8 cellular contexts compared by ENCODE assay signal in the genomic region with DNA sequence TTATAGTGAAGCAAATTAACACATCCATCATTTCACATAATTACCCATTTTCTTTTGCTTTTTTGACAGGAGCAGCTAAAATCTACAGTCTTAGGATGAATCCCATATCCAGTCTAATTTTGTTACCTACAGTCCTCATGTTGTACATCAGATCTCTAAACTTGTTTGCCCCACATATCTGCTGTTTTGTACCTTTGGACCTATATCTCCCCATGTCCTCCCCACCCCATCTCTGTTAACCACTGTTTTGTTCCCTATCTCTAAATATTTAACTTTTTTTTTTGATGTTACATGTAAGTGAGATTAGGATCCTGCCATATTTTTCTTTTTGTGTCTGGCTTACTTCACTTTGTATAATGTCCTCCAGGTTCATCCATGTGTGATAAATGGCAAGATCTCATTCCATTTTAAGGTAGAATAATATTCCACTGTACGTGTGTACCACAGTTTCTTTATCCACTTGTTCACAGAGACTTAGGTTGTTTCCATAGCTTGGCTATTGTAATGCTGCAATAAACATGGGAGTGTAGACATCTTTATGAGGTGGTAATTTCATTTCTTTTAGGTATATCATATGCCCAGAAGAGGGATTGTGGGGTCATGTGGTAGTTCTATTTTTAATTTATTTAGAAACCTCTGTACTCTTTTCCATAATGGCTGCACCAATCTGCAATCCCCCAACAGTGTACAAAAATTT. TPM values are rescaled to one million over a fixed set of nuclear protein-coding genes. Genes with fewer than 3 reads are reported as not detected.
"Had no signal": no experiment of that assay in that cellular context is flagged by ENCODE, and none has a peak within 500 bp of the region (broad histone marks: within the 10 kb centered on the region; RNA-seq: fewer than 3 reads in every experiment).

No MANE protein-coding gene starts in this region.

- H3K27ac Mint-ChIP-seq: GM23338, H9, IgD-negative memory B cell had no signal

- H3K4me3 Mint-ChIP-seq: GM23338, H9, IgD-negative memory B cell had no signal

- ATAC-seq: GM23338, HepG2 had no signal

- H3K4me3 ChIP-seq: GM23338 had no signal

- FAIRE-seq: H1, H54, HepG2 had no signal

- DNase-seq: H9, HCEC 1CT had no signal

- H3K4me1 Mint-ChIP-seq: GM23338, H9 had no signal

RNA-seq across cellular contexts. Expression of gene NPVF, which starts 19.6 kb away (rescaled TPM):
- total RNA-seq: GM23338, H1, H9, HepG2, HT-29 had no signal
